ENCODE assay signal across 8 cellular contexts in genomic region chr1:108691886-108692723, GRCh38. TPM values are rescaled to one million over a fixed set of nuclear protein-coding genes. Genes with fewer than 3 reads are reported as not detected.
DNase-seq lines count a peak whose midpoint lies in the region; ATAC-seq and TF ChIP-seq lines count a peak whose summit lies in the region.

Gene PRPF38B, plus strand, starts transcription at chr1:108692310. Its CDS starts 282 bp downstream, at chr1:108692592.

- H3K4me3 ChIP-seq in GM06990 (replicated peaks; ENCODE audit: low read depth, low read length) = peak within 1 kb of the TSS; percentile 90
- H3K4me3 ChIP-seq in thymus (ENCODE audit: low read length) = peak within 1 kb of the TSS; percentile 80

- H3K9me3 ChIP-seq in thymus (ENCODE audit: control insufficient read depth) = peaks cover 2% of the 10 kb centered on the region

- H3K4me3 Mint-ChIP-seq in activated naive CD8-positive, alpha-beta T cell = peak within 1 kb of the TSS; percentile 99
- H3K4me3 Mint-ChIP-seq in glutamatergic neuron (ENCODE audit: unreplicated experiment) (peak within 1 kb of the TSS; percentile 99), osteocyte (ENCODE audit: unreplicated experiment) (peak within 1 kb of the TSS; percentile 92)

- ATAC-seq in HG02571 (IDR thresholded peaks at IDR 0.05; ENCODE audit: unreplicated experiment) = peak; percentile 95

- H3K4me1 ChIP-seq in thymus (ENCODE audit: control insufficient read depth, insufficient read depth, low read length) = peaks cover 6% of the 10 kb centered on the region

- no peaks in the 10 kb centered on the region for H3K9me3 Mint-ChIP-seq in activated naive CD8-positive, alpha-beta T cell (ENCODE audit: low read depth)
- H3K9me3 Mint-ChIP-seq in glutamatergic neuron (ENCODE audit: unreplicated experiment) = peaks cover 9% of the 10 kb centered on the region
- H3K9me3 Mint-ChIP-seq in osteocyte (ENCODE audit: unreplicated experiment) = no peaks in the 10 kb centered on the region

- H3K27ac ChIP-seq in thymus (ENCODE audit: low read depth) = peak within 1 kb of the TSS; percentile 100

- H3K27ac Mint-ChIP-seq in activated naive CD8-positive, alpha-beta T cell = peak within 1 kb of the TSS; percentile 98
- H3K27ac Mint-ChIP-seq in glutamatergic neuron (ENCODE audit: unreplicated experiment) (peak within 1 kb of the TSS; percentile 97), osteocyte (ENCODE audit: unreplicated experiment) (peak within 1 kb of the TSS; percentile 98)

- peaks cover 2% of the 10 kb centered on the region for H3K36me3 ChIP-seq in GM06990 (ENCODE audit: control insufficient read depth, insufficient read depth, low read length)
- H3K36me3 ChIP-seq in thymus (ENCODE audit: control insufficient read depth, insufficient read depth) = peaks cover 10% of the 10 kb centered on the region

- peaks cover 42% of the 10 kb centered on the region for H3K4me1 Mint-ChIP-seq in activated naive CD8-positive, alpha-beta T cell (ENCODE audit: low read depth)
- H3K4me1 Mint-ChIP-seq in glutamatergic neuron (ENCODE audit: low read depth, unreplicated experiment) (peaks cover 3% of the 10 kb centered on the region), osteocyte (ENCODE audit: unreplicated experiment) (peaks cover 35% of the 10 kb centered on the region)

- WGBS in thymus = under 1% methylated on average over 60 of the region's 60 CpGs

- H3K27me3 Mint-ChIP-seq in activated naive CD8-positive, alpha-beta T cell = no peaks in the 10 kb centered on the region
- H3K27me3 Mint-ChIP-seq in glutamatergic neuron (ENCODE audit: unreplicated experiment) (peaks cover 19% of the 10 kb centered on the region), osteocyte (ENCODE audit: unreplicated experiment) (peaks cover 17% of the 10 kb centered on the region)

- H3K27me3 ChIP-seq in GM06990 (replicated peaks; ENCODE audit: control insufficient read depth, insufficient read depth, low read length) (no peaks in the 10 kb centered on the region), thymus (ENCODE audit: control insufficient read depth, insufficient read depth) (no peaks in the 10 kb centered on the region)

- TF ChIP-seq CTCF in GM06990 (IDR thresholded peaks at IDR 0.05; ENCODE audit: insufficient read depth, low read length, poor library complexity, severe bottlenecking) (no peak), glutamatergic neuron (IDR thresholded peaks at IDR 0.05; ENCODE audit: partially characterized antibody, unreplicated experiment) (no peak), osteocyte (IDR thresholded peaks at IDR 0.05) (no peak)

- peaks cover 8% of the 10 kb centered on the region for H3K36me3 Mint-ChIP-seq in activated naive CD8-positive, alpha-beta T cell
- no peaks in the 10 kb centered on the region for H3K36me3 Mint-ChIP-seq in glutamatergic neuron (ENCODE audit: unreplicated experiment)
- peaks cover 15% of the 10 kb centered on the region for H3K36me3 Mint-ChIP-seq in osteocyte (ENCODE audit: unreplicated experiment)

- peak; percentile 91 for DNase-seq in GM06990 (ENCODE audit: extremely low read depth, insufficient read length)
- DNase-seq in NCI-H1048 (lab: John Stamatoyannopoulos, UW) = peak; percentile 73
- DNase-seq in SKM-1 (lab: John Stamatoyannopoulos, UW; ENCODE audit: unreplicated experiment) = peak; percentile 72
- peak; percentile 95 for DNase-seq in glutamatergic neuron
- DNase-seq in osteocyte (ENCODE audit: extremely low spot score, unreplicated experiment) = peak; percentile 96

RNA-seq across cellular contexts. Expression of gene PRPF38B, which starts in this region (rescaled TPM):
- total RNA-seq in glutamatergic neuron (ENCODE audit: unreplicated experiment) = 52.2 TPM
- total RNA-seq in osteocyte = 35.0 and 39.2 TPM in 2 replicates
- 69.6 TPM for polyA plus RNA-seq in thymus

Comparison
In these comparisons a context has a peak if more than half of its experiments do, and no peak if none do; other contexts are left out.
1. Peak in every context shown above with its lines: DNase-seq, ATAC-seq, H3K4me3 ChIP-seq and H3K27ac ChIP-seq.